12 cellular contexts compared by ENCODE assay signal in genomic region chr22:18925368-18926064, GRCh38. TPM values are rescaled to one million over a fixed set of nuclear protein-coding genes. Genes with fewer than 3 reads are reported as not detected.
"Had no signal": no experiment of that assay in that cellular context is flagged by ENCODE, and none has a peak within 500 bp of the region (broad histone marks: within the 10 kb centered on the region; RNA-seq: fewer than 3 reads in every experiment).

No MANE protein-coding gene starts in this region.

- H3K36me3 ChIP-seq: HAP-1 had no signal

- H3K4me3 ChIP-seq: GM23248, GM23338, HAP-1 had no signal

- H3K4me1 ChIP-seq: HAP-1 had no signal

- H3K9me3 ChIP-seq: HAP-1 had no signal

- ATAC-seq: GM23338, HCT116 had no signal

- DNase-seq: GM23248, GOT3, H7, H9, HCEC 1CT, HFFc6 had no signal

- FAIRE-seq: H1, H54 had no signal

RNA-seq across cellular contexts. Expression of gene PRODH, which starts 10.6 kb away (rescaled TPM):
- total RNA-seq: GM23248, H4, HFFc6 had no signal
